Comparison of ENCODE assay signal across 17 cellular contexts in the genomic region with DNA sequence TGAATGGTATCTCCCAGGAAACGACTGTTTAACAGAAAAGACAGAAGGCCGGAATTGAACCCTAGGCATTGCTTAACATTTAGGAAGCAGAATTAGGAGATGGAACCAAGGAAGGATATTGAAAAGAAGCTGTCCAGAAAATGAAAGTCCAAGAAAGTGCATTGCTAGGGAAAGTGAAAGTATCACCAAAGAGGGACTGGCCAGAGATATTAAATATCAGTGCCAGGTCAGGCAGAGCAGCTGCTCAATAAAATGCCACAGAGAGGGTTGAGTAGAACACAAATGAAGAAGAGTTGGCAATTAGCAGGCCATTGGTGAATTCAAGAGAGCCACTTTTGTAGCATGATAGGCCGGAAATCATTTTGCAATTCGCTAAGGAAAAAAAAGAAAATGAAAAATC.
A peak's percentile ranks its signal among the peaks of the same experiment; 100 is the strongest.
DNase-seq lines count a peak whose midpoint lies in the region; ATAC-seq and TF ChIP-seq lines count a peak whose summit lies in the region.
"Had no signal": no experiment of that assay in that cellular context is flagged by ENCODE, and none has a peak within 500 bp of the region (broad histone marks: within the 10 kb centered on the region; RNA-seq: fewer than 3 reads in every experiment).

No MANE protein-coding gene starts in this region.

- no peak overlapping the region for H3K27ac Mint-ChIP-seq in MCF 10A (ENCODE audit: low read depth, unreplicated experiment)
- H3K27ac Mint-ChIP-seq: CD8-positive, alpha-beta memory T cell; GM23338; H9 had no signal

- no TSS peak for BruUV-seq in MCF 10A (replicated peaks; lab: Mats Ljungman, UMichigan)

- CTCF ChIA-PET in MCF 10A (lab: Yijun Ruan, JAX), result interaction anchor here (1.0 to 2.1 kb wide), 3 partner anchors 12 to 396 kb away, joined by 3 to 8 read pairs (median 5); no protein-coding TSS in a partner anchor

- H3K79me2 ChIP-seq in ACC112 (ENCODE audit: control insufficient read depth, insufficient read depth, low read length, unreplicated experiment), result no peaks in the 10 kb centered on the region

- peaks cover 12% of the 10 kb centered on the region for H3K4me1 ChIP-seq in ACC112 (ENCODE audit: control insufficient read depth, insufficient read depth, low read length, unreplicated experiment)
- H3K4me1 ChIP-seq: BLaER1, Caco-2 had no signal

- POLR2A ChIA-PET in MCF 10A (lab: Yijun Ruan, JAX), result no interaction called here

- H3K36me3 ChIP-seq in ACC112 (ENCODE audit: insufficient read depth, low read length) (no peaks in the 10 kb centered on the region), H7 (replicated peaks; ENCODE audit: control insufficient read depth, insufficient read depth, low read length) (no peaks in the 10 kb centered on the region)
- H3K36me3 ChIP-seq: BLaER1 had no signal

- H3K27me3 ChIP-seq in ACC112 (ENCODE audit: insufficient read depth, low read length) (no peaks in the 10 kb centered on the region), H7 (ENCODE audit: control insufficient read depth, insufficient read depth, low read length) (no peaks in the 10 kb centered on the region)
- H3K27me3 ChIP-seq: BLaER1 had no signal

- intact Hi-C loops in MCF 10A (cut with micrococcal nuclease), result no loop called here

- peaks cover 7% of the 10 kb centered on the region for H3K9me3 Mint-ChIP-seq in MCF 10A (ENCODE audit: unreplicated experiment)
- H3K9me3 Mint-ChIP-seq: GM23338 had no signal

- no peaks in the 10 kb centered on the region for H3K27me3 Mint-ChIP-seq in MCF 10A (ENCODE audit: insufficient read depth, unreplicated experiment)

- ATAC-seq in GM19328 (IDR thresholded peaks at IDR 0.05; ENCODE audit: unreplicated experiment), result no peak
- ATAC-seq: GM23338, HepG2 had no signal

- peak; percentile 51 for DNase-seq in LHCN-M2 (ENCODE audit: low read depth)
- DNase-seq in myocyte (ENCODE audit: low read depth), result peak; percentile 30
- DNase-seq in MCF 10A (ENCODE audit: unreplicated experiment), result no peak
- DNase-seq in H7, result no peak
- DNase-seq: AML-193; Caco-2; CD8-positive, alpha-beta memory T cell; DND-41; GF-D8; H9 had no signal

- H2AFZ ChIP-seq in ACC112 (ENCODE audit: low read length, unreplicated experiment), result peak overlapping the region; percentile 68
- H2AFZ ChIP-seq: GM23338 had no signal

- H3K36me3 Mint-ChIP-seq in MCF 10A (ENCODE audit: insufficient read depth, unreplicated experiment), result no peaks in the 10 kb centered on the region
- H3K36me3 Mint-ChIP-seq: CD8-positive, alpha-beta memory T cell had no signal

- peak overlapping the region; percentile 44; the same call in 1 of the 2 replicates for H3K4me3 ChIP-seq in ACC112 (ENCODE audit: low read depth, low read length)
- H3K4me3 ChIP-seq in WI38 (ENCODE audit: low read depth, low read length), result peak overlapping the region; percentile 8; the same call in 1 of the 2 replicates
- no peak overlapping the region for H3K4me3 ChIP-seq in H7 (ENCODE audit: insufficient read depth, low read depth, low read length)
- H3K4me3 ChIP-seq: BLaER1, GM23338 had no signal

- H3K27ac ChIP-seq in ACC112 (ENCODE audit: low read depth, low read length), result no peak overlapping the region
- H3K27ac ChIP-seq: 22Rv1, BLaER1 had no signal

- peaks cover 25% of the 10 kb centered on the region for H3K4me1 Mint-ChIP-seq in MCF 10A (ENCODE audit: insufficient read depth, unreplicated experiment)
- H3K4me1 Mint-ChIP-seq: CD8-positive, alpha-beta memory T cell had no signal

- TF ChIP-seq CTCF in WI38 (IDR thresholded peaks at IDR 0.05; ENCODE audit: low read depth, low read length) (no peak), MCF 10A (IDR thresholded peaks at IDR 0.05; ENCODE audit: unreplicated experiment) (no peak)

- no peak overlapping the region for H3K4me3 Mint-ChIP-seq in MCF 10A (ENCODE audit: unreplicated experiment)
- H3K4me3 Mint-ChIP-seq: GM23338, H9 had no signal

Comparison
In these comparisons a context has a peak if more than half of its experiments do, and no peak if none do; other contexts are left out.
1. DNase-seq: peak in LHCN-M2 (single experiment) and myocyte (single experiment); none in MCF 10A (single experiment) and H7 (single experiment).